8 cellular contexts compared by ENCODE assay signal in the genomic region with DNA sequence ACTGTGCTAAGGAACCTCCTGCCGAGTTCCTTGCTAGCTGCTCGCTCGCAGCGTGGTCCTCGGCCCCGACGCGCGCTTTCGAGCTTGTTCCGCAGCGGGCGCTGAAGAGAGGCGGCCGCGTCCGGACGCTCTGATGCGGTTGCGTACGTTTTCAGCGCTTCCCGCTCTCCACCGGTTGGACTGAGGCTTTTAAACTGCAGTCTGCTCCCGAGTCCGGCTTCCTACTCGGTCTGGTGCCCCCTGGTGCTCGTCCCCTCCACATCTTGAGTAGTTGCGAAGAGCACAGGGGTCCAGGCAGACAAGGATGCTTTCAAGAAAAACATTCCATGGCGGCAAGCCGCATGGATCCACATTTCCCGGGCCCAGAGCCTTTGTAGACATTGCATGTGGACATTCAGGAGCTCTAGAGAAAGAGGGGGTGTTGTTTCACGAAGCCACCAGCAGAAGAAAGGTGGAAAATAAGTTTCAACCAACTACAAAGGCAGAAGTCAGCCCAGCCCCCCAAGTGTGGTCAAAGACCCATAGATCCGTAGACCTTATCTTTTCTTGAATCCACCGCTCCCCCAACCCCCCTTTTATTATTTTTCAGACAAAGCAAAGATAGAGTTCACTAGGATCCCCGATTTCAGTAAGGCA.
DNase-seq lines count a peak whose midpoint lies in the region; ATAC-seq lines count a peak whose summit lies in the region.

No MANE protein-coding gene starts in this region.

- ATAC-seq in GM19025 (IDR thresholded peaks at IDR 0.05; ENCODE audit: low read depth, unreplicated experiment), result peak; percentile 36
- ATAC-seq in HG03280 (IDR thresholded peaks at IDR 0.05; ENCODE audit: unreplicated experiment), result peak; percentile 44

- H3K27ac ChIP-seq in cingulate gyrus (ENCODE audit: low read depth, low read length) (peak overlapping the region; percentile 85), layer of hippocampus (ENCODE audit: low read depth, low read length) (peak overlapping the region; percentile 94)

- no peaks in the 10 kb centered on the region for H3K27me3 ChIP-seq in layer of hippocampus (ENCODE audit: control insufficient read depth, insufficient read depth, low read length)

- DNase-seq in AML-193 (lab: John Stamatoyannopoulos, UW) (peak; percentile 92 to 96), NCI-H446 (lab: John Stamatoyannopoulos, UW) (peak; percentile 96 to 99)
- peak; percentile 70 for DNase-seq in activated CD4-positive, alpha-beta T cell treated with anti-CD3 and anti-CD28 coated beads for 1 hour
- DNase-seq in stimulated activated CD4-positive, alpha-beta T cell treated with anti-CD3 and anti-CD28 coated beads, Interleukin-1b, Interleukin-23, amount 100 ng/mL, for 1 hour (ENCODE audit: low read depth in 2 of 2), result peak; percentile 55 to 57

Comparison
In these comparisons a context has a peak if more than half of its experiments do, and no peak if none do; other contexts are left out.
1. Peak in every context shown above with its lines: DNase-seq, ATAC-seq and H3K27ac ChIP-seq.